ENCODE assay signal across 15 cellular contexts in the genomic region with DNA sequence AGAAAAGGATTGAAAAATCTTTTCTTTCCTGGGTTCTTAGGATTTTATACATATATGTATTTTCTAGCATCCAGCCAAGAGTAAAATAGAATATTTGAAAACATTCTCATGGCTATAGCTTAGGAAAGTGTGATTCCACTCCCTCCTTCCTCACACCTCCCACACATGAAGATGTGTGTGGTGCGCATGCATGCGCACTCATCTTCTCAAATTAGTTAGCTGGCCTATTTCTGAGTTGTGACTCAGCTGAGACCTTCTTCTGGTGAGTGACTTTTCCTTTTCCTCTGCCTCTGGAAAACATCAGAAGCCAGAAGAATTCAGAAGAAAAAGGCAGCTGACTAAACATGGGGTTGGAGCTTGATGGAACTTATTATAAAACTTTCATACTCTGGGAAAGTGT.
A peak's percentile ranks its signal among the peaks of the same experiment; 100 is the strongest.
DNase-seq lines count a peak whose midpoint lies in the region; ATAC-seq and TF ChIP-seq lines count a peak whose summit lies in the region.
"Had no signal": no experiment of that assay in that cellular context is flagged by ENCODE, and none has a peak within 500 bp of the region (broad histone marks: within the 10 kb centered on the region; RNA-seq: fewer than 3 reads in every experiment).

No MANE protein-coding gene starts in this region.

- H2AFZ ChIP-seq in osteoblast (ENCODE audit: low read length): no peak overlapping the region
- H2AFZ ChIP-seq: GM23338 had no signal

- H3K27ac Mint-ChIP-seq in glutamatergic neuron (ENCODE audit: unreplicated experiment): no peak overlapping the region
- H3K27ac Mint-ChIP-seq: CD4-positive, CD25-positive, alpha-beta regulatory T cell; GM23338; H9 had no signal

- H3K4me2 ChIP-seq in osteoblast (ENCODE audit: insufficient read depth, low read length): no peak overlapping the region
- H3K4me2 ChIP-seq: GM23338 had no signal

- H3K9me3 ChIP-seq in osteoblast (ENCODE audit: low read depth, low read length): no peaks in the 10 kb centered on the region

- TF ChIP-seq CTCF in osteoblast (IDR thresholded peaks at IDR 0.05; ENCODE audit: extremely low read depth, low read depth, low read length) (no peak), glutamatergic neuron (IDR thresholded peaks at IDR 0.05; ENCODE audit: partially characterized antibody, unreplicated experiment) (no peak)

- intact Hi-C loops in Right ventricle myocardium superior (cut with DNase I) (no loop called here), cardiac septum (cut with DNase I) (no loop called here), left ventricle myocardium superior (cut with micrococcal nuclease) (no loop called here)

- no peaks in the 10 kb centered on the region for H3K4me1 ChIP-seq in osteoblast (ENCODE audit: insufficient read depth, low read length)

- H3K27ac ChIP-seq in osteoblast (ENCODE audit: low read depth, low read length): no peak overlapping the region
- H3K27ac ChIP-seq: BLaER1 treated with 17β-estradiol and CSF1 and Interleukin-3, amounts not matched to agents 10 nM and 100 nM; HL-60 had no signal

- H3K36me3 Mint-ChIP-seq in glutamatergic neuron (ENCODE audit: unreplicated experiment): peaks cover 5% of the 10 kb centered on the region
- H3K36me3 Mint-ChIP-seq: CD4-positive, CD25-positive, alpha-beta regulatory T cell had no signal

- H3K79me2 ChIP-seq in osteoblast (ENCODE audit: insufficient read depth, low read length): no peaks in the 10 kb centered on the region

- no peak overlapping the region for H3K4me3 ChIP-seq in osteoblast (ENCODE audit: insufficient read depth, low read length)
- H3K4me3 ChIP-seq in H7 (ENCODE audit: insufficient read depth, low read depth, low read length): no peak overlapping the region
- H3K4me3 ChIP-seq: BLaER1 treated with 17β-estradiol and CSF1 and Interleukin-3, amounts not matched to agents 10 nM and 100 nM; GM23338 had no signal

- peaks cover 7% of the 10 kb centered on the region for H3K9me3 Mint-ChIP-seq in glutamatergic neuron (ENCODE audit: unreplicated experiment)

- peaks cover 2% of the 10 kb centered on the region for H3K27me3 Mint-ChIP-seq in glutamatergic neuron (ENCODE audit: unreplicated experiment)
- H3K27me3 Mint-ChIP-seq: CD4-positive, CD25-positive, alpha-beta regulatory T cell had no signal

- ATAC-seq in Right ventricle myocardium superior (ENCODE audit: poor library complexity): peak; percentile 21
- ATAC-seq in left ventricle myocardium superior: peak; percentile 61
- ATAC-seq in GM18867 (IDR thresholded peaks at IDR 0.05; ENCODE audit: unreplicated experiment): no peak
- ATAC-seq: GM23338 had no signal

- no peaks in the 10 kb centered on the region for H3K27me3 ChIP-seq in osteoblast (ENCODE audit: insufficient read depth, low read length)
- H3K27me3 ChIP-seq in H7 (ENCODE audit: control insufficient read depth, insufficient read depth, low read length): no peaks in the 10 kb centered on the region

- H4K20me1 ChIP-seq in osteoblast (ENCODE audit: insufficient read depth, low read length): no peaks in the 10 kb centered on the region
- H4K20me1 ChIP-seq: BLaER1 treated with 17β-estradiol and CSF1 and Interleukin-3, amounts not matched to agents 10 nM and 100 nM had no signal

- no peaks in the 10 kb centered on the region for H3K36me3 ChIP-seq in osteoblast (ENCODE audit: insufficient read depth, low read length)
- no peaks in the 10 kb centered on the region for H3K36me3 ChIP-seq in H7 (replicated peaks; ENCODE audit: control insufficient read depth, insufficient read depth, low read length)
- H3K36me3 ChIP-seq: BLaER1 treated with 17β-estradiol and CSF1 and Interleukin-3, amounts not matched to agents 10 nM and 100 nM had no signal

- no peaks in the 10 kb centered on the region for H3K4me1 Mint-ChIP-seq in glutamatergic neuron (ENCODE audit: low read depth, unreplicated experiment)
- H3K4me1 Mint-ChIP-seq: CD4-positive, CD25-positive, alpha-beta regulatory T cell; GM23338; H9 had no signal

- no peak for DNase-seq in Right ventricle myocardium superior
- DNase-seq in cardiac septum (ENCODE audit: low spot score): no peak
- DNase-seq in left ventricle myocardium superior: peak; percentile 15
- peak; percentile 30 for DNase-seq in osteoblast (ENCODE audit: insufficient read length, low spot score, missing footprints)
- DNase-seq in glutamatergic neuron: no peak
- DNase-seq in H7: no peak
- DNase-seq: 8988T; AML-193; CD4-positive, CD25-positive, alpha-beta regulatory T cell; DMS 273 treated with DMSO at 0.1 percent for 48 hours; H9 had no signal

- no peak overlapping the region for H3K4me3 Mint-ChIP-seq in glutamatergic neuron (ENCODE audit: unreplicated experiment)
- H3K4me3 Mint-ChIP-seq: CD4-positive, CD25-positive, alpha-beta regulatory T cell; GM23338; H9 had no signal

Comparison
In these comparisons a context has a peak if more than half of its experiments do, and no peak if none do; other contexts are left out.
1. DNase-seq: peak in left ventricle myocardium superior (single experiment) and osteoblast (single experiment); none in Right ventricle myocardium superior (single experiment), cardiac septum (single experiment), glutamatergic neuron (single experiment) and H7 (single experiment).